Comparison of ENCODE assay signal across 8 cellular contexts in the genomic region with DNA sequence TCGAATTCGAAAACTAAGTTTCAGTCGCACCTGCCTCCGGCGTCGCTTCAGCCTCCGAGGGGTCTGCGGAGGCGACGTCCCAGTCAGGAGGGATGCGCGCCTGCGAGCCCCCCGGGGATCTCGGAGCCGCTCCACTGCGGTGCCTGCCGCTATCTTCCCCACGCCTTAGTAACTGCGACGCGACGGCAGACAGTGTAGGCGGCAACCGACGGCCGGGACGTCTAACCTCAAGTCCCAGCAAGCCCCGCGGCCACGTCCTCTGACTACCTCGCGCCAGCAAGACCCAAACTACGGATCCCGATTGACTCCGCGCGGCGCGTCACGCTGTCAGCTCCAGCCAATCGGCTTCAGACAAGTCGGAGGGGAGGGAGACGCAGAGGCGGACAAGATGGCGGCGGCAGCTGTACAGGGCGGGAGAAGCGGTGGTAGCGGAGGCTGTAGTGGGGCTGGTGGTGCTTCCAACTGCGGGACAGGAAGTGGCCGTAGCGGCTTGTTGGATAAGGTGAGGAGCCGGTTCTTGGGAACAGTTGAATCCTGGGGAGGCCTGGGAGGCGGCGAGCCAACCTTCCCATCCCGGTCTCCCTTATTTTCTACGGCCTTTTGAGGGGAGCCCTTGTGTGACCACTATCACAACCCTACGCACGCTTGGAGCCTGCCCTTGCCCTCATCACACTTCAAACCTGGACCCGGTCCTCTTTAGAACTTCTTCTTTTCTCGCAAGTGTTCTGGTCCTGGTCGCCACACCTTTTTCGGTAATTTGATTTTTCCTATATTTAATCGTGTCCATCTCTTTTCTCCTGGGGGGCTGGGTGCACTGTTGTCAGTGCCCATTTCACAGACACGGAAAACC. TPM values are rescaled to one million over a fixed set of nuclear protein-coding genes. Genes with fewer than 3 reads are reported as not detected.
DNase-seq lines count a peak whose midpoint lies in the region; ATAC-seq and TF ChIP-seq lines count a peak whose summit lies in the region.

A gene (plus strand): TSS at position 369 of the 850 bp plus-strand sequence. CDS start 20 bp downstream, at position 389.
A gene with protein sequence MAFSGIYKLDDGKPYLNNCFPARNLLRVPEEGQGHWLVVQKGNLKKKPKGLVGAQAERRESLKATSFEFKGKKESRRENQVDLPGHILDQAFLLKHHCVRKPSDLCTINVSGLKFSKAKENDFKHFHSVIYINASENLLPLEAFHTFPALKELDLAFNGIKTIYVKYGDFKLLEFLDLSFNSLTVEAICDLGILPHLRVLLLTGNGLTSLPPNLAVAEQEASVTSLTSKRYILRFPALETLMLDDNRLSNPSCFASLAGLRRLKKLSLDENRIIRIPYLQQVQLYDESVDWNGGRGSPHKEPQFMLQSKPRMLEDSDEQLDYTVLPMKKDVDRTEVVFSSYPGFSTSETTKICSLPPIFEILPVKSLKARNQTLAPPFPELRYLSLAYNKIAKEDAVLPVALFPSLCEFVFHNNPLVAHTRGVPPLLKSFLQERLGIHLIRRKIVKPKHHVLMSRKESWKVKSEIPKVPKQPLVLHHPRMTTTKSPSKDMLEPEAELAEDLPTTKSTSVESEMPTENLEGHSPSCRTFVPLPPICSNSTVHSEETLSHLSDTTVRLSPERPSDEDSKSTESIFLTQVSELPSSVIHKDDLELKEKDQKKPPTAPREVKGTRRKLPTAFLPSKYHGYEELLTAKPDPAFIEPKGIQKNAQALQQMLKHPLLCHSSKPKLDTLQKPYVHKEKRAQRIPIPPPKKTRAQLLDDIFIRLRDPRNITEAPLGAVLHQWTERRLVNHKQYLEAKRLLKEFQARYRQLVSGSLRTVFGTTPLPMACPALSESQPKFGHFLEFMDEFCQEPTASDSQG (minus strand): TSS at position 194 of the 850 bp plus-strand sequence. CDS start 8,213 bp downstream, outside the sequence.

- peak within 1 kb of the TSS; percentile 98 for H3K4me3 ChIP-seq in H7 (ENCODE audit: insufficient read depth, low read depth, low read length)

- peaks cover 36% of the 10 kb centered on the region for H3K36me3 Mint-ChIP-seq in nephron progenitor cell (ENCODE audit: low read depth)

- H3K9me3 Mint-ChIP-seq in nephron progenitor cell: peaks cover 5% of the 10 kb centered on the region
- no peaks in the 10 kb centered on the region for H3K9me3 Mint-ChIP-seq in stimulated activated naive CD8-positive, alpha-beta T cell treated with anti-CD3 and anti-CD28 coated beads, Interleukin-15, amount 100 ng/mL, for 72 hours

- no peak for TF ChIP-seq CTCF in nephron progenitor cell (IDR thresholded peaks at IDR 0.05)

- H3K27me3 Mint-ChIP-seq in nephron progenitor cell (ENCODE audit: low read depth, poor library complexity): peaks cover 4% of the 10 kb centered on the region
- H3K27me3 Mint-ChIP-seq in stimulated activated naive CD8-positive, alpha-beta T cell treated with anti-CD3 and anti-CD28 coated beads, Interleukin-15, amount 100 ng/mL, for 72 hours: no peaks in the 10 kb centered on the region

- ATAC-seq in stimulated activated naive CD8-positive, alpha-beta T cell treated with anti-CD3 and anti-CD28 coated beads, Interleukin-15, amount 100 ng/mL, for 72 hours: peak; percentile 99

- H3K4me1 Mint-ChIP-seq in nephron progenitor cell: peaks cover 23% of the 10 kb centered on the region
- peaks cover 34% of the 10 kb centered on the region for H3K4me1 Mint-ChIP-seq in stimulated activated naive CD8-positive, alpha-beta T cell treated with anti-CD3 and anti-CD28 coated beads, Interleukin-15, amount 100 ng/mL, for 72 hours

- peak within 1 kb of the TSS; percentile 95 for H3K27ac Mint-ChIP-seq in nephron progenitor cell
- peak within 1 kb of the TSS; percentile 99 for H3K27ac Mint-ChIP-seq in stimulated activated naive CD8-positive, alpha-beta T cell treated with anti-CD3 and anti-CD28 coated beads, Interleukin-15, amount 100 ng/mL, for 72 hours

- H3K27me3 ChIP-seq in H7 (ENCODE audit: control insufficient read depth, insufficient read depth, low read length): no peaks in the 10 kb centered on the region

- DNase-seq in ELF-1 (ENCODE audit: low read depth, low spot score) (peak; percentile 98), H7 (peak; percentile 94), M059J (ENCODE audit: low read depth) (peak; percentile 98), SHP77 (lab: John Stamatoyannopoulos, UW) (peak; percentile 99 to 100), activated gamma-delta T cell (lab: John Stamatoyannopoulos, UW) (peak; percentile 98), fibroblast of the conjunctiva (ENCODE audit: low read depth) (peak; percentile 97), nephron progenitor cell (peak; percentile 96)
- DNase-seq in stimulated activated naive CD8-positive, alpha-beta T cell treated with anti-CD3 and anti-CD28 coated beads, Interleukin-15, amount 100 ng/mL, for 72 hours: peak; percentile 98 to 99

- H3K36me3 ChIP-seq in H7 (replicated peaks; ENCODE audit: control insufficient read depth, insufficient read depth, low read length): no peaks in the 10 kb centered on the region

- H3K4me3 Mint-ChIP-seq in nephron progenitor cell: peak within 1 kb of the TSS; percentile 99
- peak within 1 kb of the TSS; percentile 91 to 97 for H3K4me3 Mint-ChIP-seq in stimulated activated naive CD8-positive, alpha-beta T cell treated with anti-CD3 and anti-CD28 coated beads, Interleukin-15, amount 100 ng/mL, for 72 hours

RNA-seq across cellular contexts. Expression of the first gene that starts in this region (rescaled TPM):
- 17.4 and 19.1 TPM in 2 replicates for total RNA-seq in H7 (2014; rRNA removed; shearing (Covaris generic))
- 43.7 and 60.6 TPM in 2 replicates for total RNA-seq in M059J (2014; rRNA removed; shearing (Covaris generic))

RNA-seq across cellular contexts. Expression of the second gene that starts in this region (rescaled TPM):
- total RNA-seq in H7 (2014; rRNA removed; shearing (Covaris generic)): 11.1 and 12.1 TPM in 2 replicates
- 9.1 and 10.0 TPM in 2 replicates for total RNA-seq in M059J (2014; rRNA removed; shearing (Covaris generic))

Comparison
In these comparisons a context has a peak if more than half of its experiments do, and no peak if none do; other contexts are left out.
1. Peak in every context shown above with its lines: DNase-seq, ATAC-seq and H3K4me3 ChIP-seq.